In genomic region chr17:39083270-39083669, GRCh38 we compare ENCODE assay signal across 27 cellular contexts.
A peak's percentile ranks its signal among the peaks of the same experiment; 100 is the strongest.
DNase-seq lines count a peak whose midpoint lies in the region; ATAC-seq and TF ChIP-seq lines count a peak whose summit lies in the region.
"Had no signal": no experiment of that assay in that cellular context is flagged by ENCODE, and none has a peak within 500 bp of the region (broad histone marks: within the 10 kb centered on the region; RNA-seq: fewer than 3 reads in every experiment).

No MANE protein-coding gene starts in this region.

- CTCF ChIA-PET in OCI-LY7 (lab: Charles Lee; ENCODE audit: unreplicated experiment) = no interaction called here

- H3K4me3 ChIP-seq in vagina = no peak overlapping the region
- no peak overlapping the region for H3K4me3 ChIP-seq in OCI-LY7 (ENCODE audit: low read depth, low read length, poor library complexity, severe bottlenecking)
- H3K4me3 ChIP-seq: body of pancreas, hepatocyte, testis had no signal

- TF ChIP-seq CTCF in vagina (IDR thresholded peaks at IDR 0.05) (no peak), OCI-LY7 (conservative IDR thresholded peaks at IDR 0.05; ENCODE audit: low read length) (no peak)

- no peaks in the 10 kb centered on the region for H3K79me2 ChIP-seq in OCI-LY7 (ENCODE audit: insufficient read depth, low read depth, low read length)
- H3K79me2 ChIP-seq: hepatocyte had no signal

- POLR2A ChIA-PET in OCI-LY7 (lab: Charles Lee) = interaction anchor here (0.7 kb wide), 1 partner anchor 15 kb away, joined by 4 read pairs; no protein-coding TSS in a partner anchor

- H2AFZ ChIP-seq in OCI-LY7 (ENCODE audit: low read length) = no peak overlapping the region
- H2AFZ ChIP-seq: hepatocyte had no signal

- no peaks in the 10 kb centered on the region for H4K20me1 ChIP-seq in OCI-LY7 (ENCODE audit: insufficient read depth, low read length)

- H3K9me3 ChIP-seq in vagina (no peaks in the 10 kb centered on the region), OCI-LY7 (ENCODE audit: low read length) (no peaks in the 10 kb centered on the region)
- H3K9me3 ChIP-seq: body of pancreas, SK-N-SH, testis had no signal

- H3K27me3 ChIP-seq in vagina = no peaks in the 10 kb centered on the region
- H3K27me3 ChIP-seq: body of pancreas, testis had no signal

- ATAC-seq in Right ventricle myocardium superior (ENCODE audit: poor library complexity) (peak; percentile 22), left ventricle myocardium superior (peak; percentile 12), sciatic nerve (peak; percentile 2)
- ATAC-seq: left colon; naive thymus-derived CD8-positive, alpha-beta T cell; stimulated activated memory B cell treated with anti-CD40 and anti-IgM and Interleukin-4, amounts not matched to agents 10 μg/mL and 1 μg/mL and 100 μg/mL, for 72 hours had no signal

- H3K27ac ChIP-seq in vagina = peak overlapping the region; percentile 92
- no peak overlapping the region for H3K27ac ChIP-seq in OCI-LY7 (ENCODE audit: low read depth, low read length, poor library complexity, severe bottlenecking)
- H3K27ac ChIP-seq: body of pancreas, hepatocyte, testis had no signal

- no peak for TF ChIP-seq POLR2A in vagina (IDR thresholded peaks at IDR 0.05)

- H3K4me1 ChIP-seq in vagina (peaks cover 39% of the 10 kb centered on the region), OCI-LY7 (ENCODE audit: insufficient read depth, low read length, poor library complexity, severe bottlenecking) (peaks cover 5% of the 10 kb centered on the region)
- H3K4me1 ChIP-seq: body of pancreas had no signal

- H3K4me2 ChIP-seq in OCI-LY7 (ENCODE audit: low read length) = no peak overlapping the region
- H3K4me2 ChIP-seq: hepatocyte, SK-N-SH had no signal

- no peak for DNase-seq in Right ventricle myocardium superior
- no peak for DNase-seq in cardiac septum (ENCODE audit: low spot score)
- DNase-seq in left ventricle myocardium superior = no peak
- DNase-seq in sciatic nerve (ENCODE audit: low spot score) = no peak
- DNase-seq in vagina (ENCODE audit: extremely low spot score in 2 of 2) = no peak
- DNase-seq in activated CD8-positive, alpha-beta memory T cell treated with anti-CD3 and anti-CD28 coated beads for 24 hours = no peak
- DNase-seq in activated naive CD4-positive, alpha-beta T cell treated with Interleukin-2 at 50 U/mL for 16 hours = no peak
- no peak for DNase-seq in OCI-LY7 (ENCODE audit: low spot score)
- DNase-seq: activated gamma-delta T cell treated with Interleukin-2 at 50 U/mL for 16 hours; activated T-cell treated with anti-CD3 and anti-CD28 coated beads, Interleukin-2, amount 50 U/mL, for 24 hours; body of pancreas; CD4-positive, alpha-beta T cell; effector CD8-positive, alpha-beta T cell; H9; KG1; left colon; naive thymus-derived CD8-positive, alpha-beta T cell; NCI-H1417 treated with DMSO at 0.1 percent for 48 hours; NCI-H446 treated with DMSO at 0.1 percent for 48 hours; OCI-M1; retina; SK-N-SH; stimulated activated CD4-positive, alpha-beta T cell treated with anti-CD3 and anti-CD28 coated beads, Interleukin-4, amount 100 ng/mL, for 4 hours; T-helper 2 cell; testis had no signal

- no peaks in the 10 kb centered on the region for H3K9me2 ChIP-seq in OCI-LY7 (ENCODE audit: insufficient read depth, low read length)
- H3K9me2 ChIP-seq: SK-N-SH had no signal

- BruUV-seq in OCI-LY7 (replicated peaks; lab: Mats Ljungman, UMichigan) = no TSS peak

- intact Hi-C loops in Right ventricle myocardium superior (cut with DNase I) = no loop called here
- intact Hi-C loops in cardiac septum (cut with DNase I) = loop anchor here (2.0 to 5.0 kb wide), 2 partner anchors 54 to 80 kb away; no protein-coding TSS in a partner anchor
- intact Hi-C loops in left ventricle myocardium superior (cut with micrococcal nuclease) = no loop called here
- intact Hi-C loops in sciatic nerve (cut with DNase I) = no loop called here
- intact Hi-C loops in vagina (cut with DNase I) = no loop called here
- intact Hi-C loops in OCI-LY7 (cut with micrococcal nuclease; ENCODE audit: unreplicated experiment) = no loop called here

- no peaks in the 10 kb centered on the region for H3K36me3 ChIP-seq in vagina
- H3K36me3 ChIP-seq in OCI-LY7 (ENCODE audit: insufficient read depth, low read length) = no peaks in the 10 kb centered on the region
